Comparison of ENCODE assay signal across 8 cellular contexts in genomic region chrX:54045563-54046228, GRCh38. TPM values are rescaled to one million over a fixed set of nuclear protein-coding genes. Genes with fewer than 3 reads are reported as not detected.
A peak's percentile ranks its signal among the peaks of the same experiment; 100 is the strongest.
DNase-seq lines count a peak whose midpoint lies in the region; FAIRE-seq and TF ChIP-seq lines count a peak whose summit lies in the region.

No MANE protein-coding gene starts in this region.

- DNase-seq in MCF 10A (ENCODE audit: unreplicated experiment): no peak
- DNase-seq in breast epithelium (ENCODE audit: low spot score in 2 of 2): no peak
- peak; percentile 89 to 96 for DNase-seq in SHP77 (lab: John Stamatoyannopoulos, UW)
- no peak for DNase-seq in kidney
- DNase-seq in type B pancreatic cell (ENCODE audit: extremely low spot score, unreplicated experiment): no peak
- no peak for DNase-seq in ovary
- DNase-seq in osteoblast (ENCODE audit: insufficient read length, low spot score, missing footprints): no peak
- no peak for DNase-seq in activated gamma-delta T cell treated with Interleukin-2 at 50 U/mL for 16 hours

- H3K4me1 ChIP-seq in breast epithelium (no peaks in the 10 kb centered on the region), kidney (ENCODE audit: control insufficient read depth in 1 of 2, insufficient read depth in 1 of 2, low read depth in 1 of 2, low read length in 2 of 2) (peaks cover 0 to 2% of the 10 kb centered on the region in 2 donors), ovary (ENCODE audit: insufficient read depth) (no peaks in the 10 kb centered on the region), osteoblast (ENCODE audit: insufficient read depth, low read length) (peaks cover 3% of the 10 kb centered on the region)

- H3K9me3 ChIP-seq in breast epithelium (no peaks in the 10 kb centered on the region), kidney (ENCODE audit: control insufficient read depth in 1 of 2, low read length in 2 of 2) (no peaks in the 10 kb centered on the region), ovary (no peaks in the 10 kb centered on the region), osteoblast (ENCODE audit: low read depth, low read length) (no peaks in the 10 kb centered on the region)

- H3K36me3 Mint-ChIP-seq in MCF 10A (ENCODE audit: insufficient read depth, unreplicated experiment): peaks cover 26% of the 10 kb centered on the region
- no peaks in the 10 kb centered on the region for H3K36me3 Mint-ChIP-seq in type B pancreatic cell

- no peak for TF ChIP-seq EP300 in ovary (IDR thresholded peaks at IDR 0.05)

- H3K27me3 ChIP-seq in breast epithelium (peaks cover 0 to 2% of the 10 kb centered on the region in 2 donors), ovary (no peaks in the 10 kb centered on the region), osteoblast (ENCODE audit: insufficient read depth, low read length) (no peaks in the 10 kb centered on the region)

- H3K9ac ChIP-seq in kidney (ENCODE audit: low read length in 2 of 2): no peak overlapping the region

- no peak overlapping the region for H3K27ac ChIP-seq in breast epithelium
- peak overlapping the region; percentile 88 to 93 for H3K27ac ChIP-seq in kidney (ENCODE audit: low read depth in 2 of 2, low read length in 2 of 2)
- no peak overlapping the region for H3K27ac ChIP-seq in ovary
- no peak overlapping the region for H3K27ac ChIP-seq in osteoblast (ENCODE audit: low read depth, low read length)

- no peak overlapping the region for H3K4me2 ChIP-seq in osteoblast (ENCODE audit: insufficient read depth, low read length)

- BruUV-seq in MCF 10A (replicated peaks; lab: Mats Ljungman, UMichigan): no TSS peak

- no peak for FAIRE-seq in kidney (lab: Jason Lieb, UNC)

- no peak for TF ChIP-seq CTCF in MCF 10A (IDR thresholded peaks at IDR 0.05; ENCODE audit: unreplicated experiment)
- no peak for TF ChIP-seq CTCF in breast epithelium (IDR thresholded peaks at IDR 0.05)
- no peak for TF ChIP-seq CTCF in kidney (IDR thresholded peaks at IDR 0.05; ENCODE audit: borderline replicate concordance, extremely low read depth, insufficient read depth)
- no peak for TF ChIP-seq CTCF in type B pancreatic cell (conservative IDR thresholded peaks at IDR 0.05)
- no peak for TF ChIP-seq CTCF in ovary (IDR thresholded peaks at IDR 0.05)
- TF ChIP-seq CTCF in osteoblast (IDR thresholded peaks at IDR 0.05; ENCODE audit: extremely low read depth, low read depth, low read length): no peak

- no peaks in the 10 kb centered on the region for H3K9me3 Mint-ChIP-seq in MCF 10A (ENCODE audit: unreplicated experiment)
- H3K9me3 Mint-ChIP-seq in type B pancreatic cell: no peaks in the 10 kb centered on the region

- H3K36me3 ChIP-seq in breast epithelium (no peaks in the 10 kb centered on the region), kidney (ENCODE audit: control insufficient read depth in 1 of 2, insufficient read depth in 2 of 2, low read length in 2 of 2) (no peaks in the 10 kb centered on the region), ovary (no peaks in the 10 kb centered on the region), osteoblast (ENCODE audit: insufficient read depth, low read length) (peaks cover 1% of the 10 kb centered on the region)

- H3K4me1 Mint-ChIP-seq in MCF 10A (ENCODE audit: insufficient read depth, unreplicated experiment) (peaks cover 11% of the 10 kb centered on the region), type B pancreatic cell (ENCODE audit: unreplicated experiment) (peaks cover 10% of the 10 kb centered on the region)

- intact Hi-C loops in MCF 10A (cut with micrococcal nuclease) (loop anchor here (10.0 kb wide), 1 partner anchor 199 kb away; no protein-coding TSS in a partner anchor), breast epithelium (cut with DNase I; ENCODE audit: low total_unique reads) (no loop called here), kidney (cut with DNase I) (no loop called here), ovary (cut with DNase I) (loop anchor here in 1 of 4 donors (10.0 kb wide), 1 partner anchor 1009 kb away; no protein-coding TSS in a partner anchor)

- H3K79me2 ChIP-seq in osteoblast (ENCODE audit: insufficient read depth, low read length): peaks cover 8% of the 10 kb centered on the region

- no peaks in the 10 kb centered on the region for H4K20me1 ChIP-seq in osteoblast (ENCODE audit: insufficient read depth, low read length)

- H3K4me3 Mint-ChIP-seq in MCF 10A (ENCODE audit: unreplicated experiment) (no peak overlapping the region), type B pancreatic cell (peak overlapping the region; percentile 97)

- H2AFZ ChIP-seq in osteoblast (ENCODE audit: low read length): no peak overlapping the region

- TF ChIP-seq POLR2A in breast epithelium (IDR thresholded peaks at IDR 0.05): no peak
- no peak for TF ChIP-seq POLR2A in ovary (IDR thresholded peaks at IDR 0.05)

- CTCF ChIA-PET in MCF 10A (lab: Yijun Ruan, JAX): no interaction called here

- H3K27me3 Mint-ChIP-seq in MCF 10A (ENCODE audit: insufficient read depth, unreplicated experiment) (peaks cover 15% of the 10 kb centered on the region), type B pancreatic cell (no peaks in the 10 kb centered on the region)

- H3K27ac Mint-ChIP-seq in MCF 10A (ENCODE audit: low read depth, unreplicated experiment): peak overlapping the region; percentile 99
- H3K27ac Mint-ChIP-seq in type B pancreatic cell: peak overlapping the region; percentile 99

- 67 to 81% (median 77%) methylated on average over 12 of the region's 12 CpGs for WGBS in ovary, 3 donors

- H3K4me3 ChIP-seq in breast epithelium: no peak overlapping the region
- no peak overlapping the region for H3K4me3 ChIP-seq in kidney (ENCODE audit: low read length in 2 of 2)
- no peak overlapping the region for H3K4me3 ChIP-seq in ovary
- H3K4me3 ChIP-seq in osteoblast (ENCODE audit: insufficient read depth, low read length): no peak overlapping the region

- POLR2A ChIA-PET in MCF 10A (lab: Yijun Ruan, JAX): interaction anchor here (3.6 to 4.5 kb wide), 3 partner anchors 16 to 135 kb away, joined by 21 to 96 read pairs (median 27); partner anchors contain the start of gene FAM120C

RNA-seq across cellular contexts. Expression of gene PHF8, which starts 1.4 kb away (rescaled TPM):
- total RNA-seq in MCF 10A (2022) (22.5 and 34.1 TPM in 2 replicates), breast epithelium (10 to 100 TPM; 25.3 to 43.5 (median 32.8) TPM), kidney (34.1 TPM), type B pancreatic cell (ENCODE audit: low replicate concordance) (36.0 and 37.9 TPM in 2 replicates), ovary (10 to 100 TPM; 26.2 to 39.7 (median 35.6) TPM), osteoblast (18.1 and 22.4 TPM in 2 replicates)
- polyA plus RNA-seq in kidney (ENCODE audit: insufficient read depth, low read depth, low replicate concordance) (5.0 TPM), ovary (10 to 100 TPM; 11.7 to 22.4 TPM)

Comparison
In these comparisons a context has a peak if more than half of its experiments do, and no peak if none do; other contexts are left out.
1. DNase-seq: peak in SHP77 (2 of 2); none in MCF 10A (single experiment), breast epithelium (0 of 2), kidney (single experiment), type B pancreatic cell (single experiment), ovary (0 of 5), osteoblast (single experiment) and activated gamma-delta T cell treated with Interleukin-2 at 50 U/mL for 16 hours (single experiment).
2. H3K27ac ChIP-seq: peak in kidney (2 of 2); none in breast epithelium (0 of 2), ovary (0 of 2) and osteoblast (single experiment).